In the genomic region with DNA sequence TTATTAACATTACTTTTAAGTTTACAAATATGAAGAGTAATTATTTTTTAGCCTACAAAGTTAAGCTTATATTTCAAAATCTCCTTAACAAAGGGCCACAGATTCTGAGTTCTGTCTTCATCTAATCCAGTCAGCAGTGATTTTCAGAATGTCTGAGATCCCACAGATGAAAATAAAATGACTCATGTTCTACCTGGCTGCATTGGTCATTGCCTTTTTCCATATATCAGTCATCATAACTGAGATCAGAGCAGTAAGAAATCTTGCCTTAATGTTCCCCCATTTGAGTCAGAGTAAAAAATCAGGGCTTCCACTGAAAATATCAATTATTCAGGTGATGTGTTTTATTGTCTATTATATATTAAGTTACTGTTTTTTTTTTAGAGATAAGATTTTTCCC, we compare ENCODE assay signal across 17 cellular contexts.
DNase-seq lines count a peak whose midpoint lies in the region; ATAC-seq, FAIRE-seq and TF ChIP-seq lines count a peak whose summit lies in the region.
"Had no signal": no experiment of that assay in that cellular context is flagged by ENCODE, and none has a peak within 500 bp of the region (broad histone marks: within the 10 kb centered on the region; RNA-seq: fewer than 3 reads in every experiment).

No MANE protein-coding gene starts in this region.

- CTCF ChIA-PET in HepG2 (lab: Yijun Ruan, JAX; ENCODE audit: low intra/inter-chr PET ratio, low total read pairs), result no interaction called here

- POLR2A ChIA-PET in HepG2 (lab: Yijun Ruan, JAX), result no interaction called here

- no peaks in the 10 kb centered on the region for H3K36me3 ChIP-seq in BE2C
- H3K36me3 ChIP-seq in HepG2 (replicated peaks in 1 of 2; ENCODE audit: control insufficient read depth in 1 of 2, insufficient read depth in 2 of 2, low read length in 2 of 2), result no peaks in the 10 kb centered on the region
- H3K36me3 ChIP-seq: prostate gland had no signal

- in situ Hi-C loops in GM13977 (cut with MboI; ENCODE audit: low pct_unique_long_range_greater_than_20kb, low sequenced_read_pairs, unreplicated experiment), result no loop called here
- in situ Hi-C loops in HepG2 (cut with HindIII; ENCODE audit: extremely low pct_ligation_motif_present, low pct_unique_long_range_greater_than_20kb), result no loop called here

- ATAC-seq in GM19463 (IDR thresholded peaks at IDR 0.05; ENCODE audit: unreplicated experiment) (peak; percentile 37), HG02884 (IDR thresholded peaks at IDR 0.05; ENCODE audit: unreplicated experiment) (peak; percentile 55), HG03565 (IDR thresholded peaks at IDR 0.05; ENCODE audit: unreplicated experiment) (peak; percentile 54), HepG2 (no peak)
- ATAC-seq: activated CD4-positive, CD25-positive, alpha-beta regulatory T cell treated with anti-CD3 and anti-CD28 coated beads, Interleukin-2, amount 50 U/mL, for 24 hours had no signal

- H3K4me1 ChIP-seq in BE2C (no peaks in the 10 kb centered on the region), HepG2 (ENCODE audit: insufficient read depth, low read length) (no peaks in the 10 kb centered on the region)
- H3K4me1 ChIP-seq: prostate gland had no signal

- no TSS peak for BruUV-seq in HepG2 (replicated peaks; lab: Mats Ljungman, UMichigan)

- H3K4me3 ChIP-seq in BE2C (ENCODE audit: low read depth, low read length) (no peak overlapping the region), HepG2 (replicated peaks in 1 of 3; ENCODE audit: insufficient read depth in 1 of 3, low read depth in 2 of 3, low read length in 3 of 3) (no peak overlapping the region)
- H3K4me3 ChIP-seq: prostate gland, SK-N-MC had no signal

- no peak for FAIRE-seq in HepG2 (lab: Jason Lieb, UNC)
- FAIRE-seq: frontal cortex, islet of Langerhans had no signal

- no peak for TF ChIP-seq RAD21 in HepG2 (CRISPR knock-in tag; IDR thresholded peaks at IDR 0.05)

- H3K9me3 ChIP-seq in BE2C (no peaks in the 10 kb centered on the region), HepG2 (ENCODE audit: low read length) (peaks cover 86% of the 10 kb centered on the region)
- H3K9me3 ChIP-seq: prostate gland had no signal

- TF ChIP-seq EP300 in HepG2 (IDR thresholded peaks at IDR 0.05; ENCODE audit: low read depth in 2 of 2, low read length in 2 of 2), result no peak
- no peak for TF ChIP-seq EP300 in HepG2 (CRISPR knock-in tag; IDR thresholded peaks at IDR 0.05; ENCODE audit: borderline replicate concordance)

- H3K27ac ChIP-seq in HepG2 (ENCODE audit: extremely low read length, insufficient read depth, low read length), result no peak overlapping the region
- H3K27ac ChIP-seq: prostate gland, SK-N-MC had no signal

- DNase-seq in GM13977 (ENCODE audit: low spot score) (peak; percentile 28), BE2C (no peak), HepG2 (ENCODE audit: low spot score) (no peak), erythroblast (lab: John Stamatoyannopoulos, UW) (no peak)
- no peak for DNase-seq in activated CD4-positive, alpha-beta T cell treated with anti-CD3 and anti-CD28 coated beads for 48 hours
- DNase-seq: DMS53; Kasumi-1; NCI-H2081 treated with DMSO at 0.1 percent for 48 hours; NK-92 treated with Interleukin-12 subunit alpha and Interleukin-12 subunit beta, amount 100 ng/mL, for 24 hours had no signal

- H4K20me1 ChIP-seq in HepG2 (ENCODE audit: insufficient read depth, low read length), result no peaks in the 10 kb centered on the region

- no peaks in the 10 kb centered on the region for H3K79me2 ChIP-seq in HepG2 (ENCODE audit: insufficient read depth, low read length)

- TF ChIP-seq CTCF in GM13977 (IDR thresholded peaks at IDR 0.05; ENCODE audit: extremely low read depth, insufficient read depth, missing control alignments) (no peak), BE2C (IDR thresholded peaks at IDR 0.05; ENCODE audit: low read depth, low read length) (no peak), HepG2 (CRISPR knock-in tag; IDR thresholded peaks at IDR 0.05) (no peak)

- intact Hi-C loops in HepG2 (cut with micrococcal nuclease; ENCODE audit: unreplicated experiment), result no loop called here

- TF ChIP-seq POLR2A in HepG2 (IDR thresholded peaks at IDR 0.05; ENCODE audit: insufficient read depth in 1 of 2, low read depth in 2 of 2, low read length in 2 of 2) (no peak), erythroblast (IDR thresholded peaks at IDR 0.05; ENCODE audit: low read length) (no peak)

- H3K9ac ChIP-seq in HepG2 (ENCODE audit: insufficient read depth, low read depth, low read length), result no peak overlapping the region

- no peaks in the 10 kb centered on the region for H3K27me3 ChIP-seq in BE2C
- H3K27me3 ChIP-seq in HepG2 (ENCODE audit: control insufficient read depth in 1 of 2, insufficient read depth in 2 of 2, low read length in 2 of 2), result no peaks in the 10 kb centered on the region

- H3K4me2 ChIP-seq in HepG2 (ENCODE audit: low read depth, low read length), result no peak overlapping the region

- no peak overlapping the region for H2AFZ ChIP-seq in HepG2 (ENCODE audit: low read length)

TF ChIP-seq in HepG2, 621 proteins besides CTCF, POLR2A, EP300 and RAD21:
- TF ChIP-seq ZNF775 (CRISPR knock-in tag; IDR thresholded peaks at IDR 0.05; ENCODE audit: borderline replicate concordance) (no peak), ZBTB42 (CRISPR knock-in tag; IDR thresholded peaks at IDR 0.05) (no peak), ZNF841 (CRISPR knock-in tag; IDR thresholded peaks at IDR 0.05; ENCODE audit: borderline replicate concordance) (no peak), FOXK1 (CRISPR knock-in tag; IDR thresholded peaks at IDR 0.05; ENCODE audit: borderline replicate concordance, low read depth) (no peak), ZNF205 (CRISPR knock-in tag; IDR thresholded peaks at IDR 0.05) (no peak)
- TF ChIP-seq, protein P1, sequence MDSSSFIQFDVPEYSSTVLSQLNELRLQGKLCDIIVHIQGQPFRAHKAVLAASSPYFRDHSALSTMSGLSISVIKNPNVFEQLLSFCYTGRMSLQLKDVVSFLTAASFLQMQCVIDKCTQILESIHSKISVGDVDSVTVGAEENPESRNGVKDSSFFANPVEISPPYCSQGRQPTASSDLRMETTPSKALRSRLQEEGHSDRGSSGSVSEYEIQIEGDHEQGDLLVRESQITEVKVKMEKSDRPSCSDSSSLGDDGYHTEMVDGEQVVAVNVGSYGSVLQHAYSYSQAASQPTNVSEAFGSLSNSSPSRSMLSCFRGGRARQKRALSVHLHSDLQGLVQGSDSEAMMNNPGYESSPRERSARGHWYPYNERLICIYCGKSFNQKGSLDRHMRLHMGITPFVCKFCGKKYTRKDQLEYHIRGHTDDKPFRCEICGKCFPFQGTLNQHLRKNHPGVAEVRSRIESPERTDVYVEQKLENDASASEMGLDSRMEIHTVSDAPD (CRISPR knock-in tag; IDR thresholded peaks at IDR 0.05), result no peak
- TF ChIP-seq, protein P2, sequence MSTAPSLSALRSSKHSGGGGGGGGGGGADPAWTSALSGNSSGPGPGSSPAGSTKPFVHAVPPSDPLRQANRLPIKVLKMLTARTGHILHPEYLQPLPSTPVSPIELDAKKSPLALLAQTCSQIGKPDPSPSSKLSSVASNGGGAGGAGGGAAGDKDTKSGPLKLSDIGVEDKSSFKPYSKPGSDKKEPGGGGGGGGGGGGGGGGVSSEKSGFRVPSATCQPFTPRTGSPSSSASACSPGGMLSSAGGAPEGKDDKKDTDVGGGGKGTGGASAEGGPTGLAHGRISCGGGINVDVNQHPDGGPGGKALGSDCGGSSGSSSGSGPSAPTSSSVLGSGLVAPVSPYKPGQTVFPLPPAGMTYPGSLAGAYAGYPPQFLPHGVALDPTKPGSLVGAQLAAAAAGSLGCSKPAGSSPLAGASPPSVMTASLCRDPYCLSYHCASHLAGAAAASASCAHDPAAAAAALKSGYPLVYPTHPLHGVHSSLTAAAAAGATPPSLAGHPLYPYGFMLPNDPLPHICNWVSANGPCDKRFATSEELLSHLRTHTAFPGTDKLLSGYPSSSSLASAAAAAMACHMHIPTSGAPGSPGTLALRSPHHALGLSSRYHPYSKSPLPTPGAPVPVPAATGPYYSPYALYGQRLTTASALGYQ (CRISPR knock-in tag; IDR thresholded peaks at IDR 0.05), result no peak
- TF ChIP-seq, protein P3, sequence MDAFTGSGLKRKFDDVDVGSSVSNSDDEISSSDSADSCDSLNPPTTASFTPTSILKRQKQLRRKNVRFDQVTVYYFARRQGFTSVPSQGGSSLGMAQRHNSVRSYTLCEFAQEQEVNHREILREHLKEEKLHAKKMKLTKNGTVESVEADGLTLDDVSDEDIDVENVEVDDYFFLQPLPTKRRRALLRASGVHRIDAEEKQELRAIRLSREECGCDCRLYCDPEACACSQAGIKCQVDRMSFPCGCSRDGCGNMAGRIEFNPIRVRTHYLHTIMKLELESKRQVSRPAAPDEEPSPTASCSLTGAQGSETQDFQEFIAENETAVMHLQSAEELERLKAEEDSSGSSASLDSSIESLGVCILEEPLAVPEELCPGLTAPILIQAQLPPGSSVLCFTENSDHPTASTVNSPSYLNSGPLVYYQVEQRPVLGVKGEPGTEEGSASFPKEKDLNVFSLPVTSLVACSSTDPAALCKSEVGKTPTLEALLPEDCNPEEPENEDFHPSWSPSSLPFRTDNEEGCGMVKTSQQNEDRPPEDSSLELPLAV (CRISPR knock-in tag; conservative IDR thresholded peaks at IDR 0.05; ENCODE audit: low read depth), result no peak
- TF ChIP-seq, protein P4, sequence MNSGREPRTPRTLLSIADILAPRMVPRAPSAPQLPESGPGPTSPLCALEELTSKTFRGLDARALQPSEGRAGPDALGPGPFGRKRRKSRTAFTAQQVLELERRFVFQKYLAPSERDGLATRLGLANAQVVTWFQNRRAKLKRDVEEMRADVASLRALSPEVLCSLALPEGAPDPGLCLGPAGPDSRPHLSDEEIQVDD (CRISPR knock-in tag; IDR thresholded peaks at IDR 0.05; ENCODE audit: borderline replicate concordance), result no peak
